In the genomic region with DNA sequence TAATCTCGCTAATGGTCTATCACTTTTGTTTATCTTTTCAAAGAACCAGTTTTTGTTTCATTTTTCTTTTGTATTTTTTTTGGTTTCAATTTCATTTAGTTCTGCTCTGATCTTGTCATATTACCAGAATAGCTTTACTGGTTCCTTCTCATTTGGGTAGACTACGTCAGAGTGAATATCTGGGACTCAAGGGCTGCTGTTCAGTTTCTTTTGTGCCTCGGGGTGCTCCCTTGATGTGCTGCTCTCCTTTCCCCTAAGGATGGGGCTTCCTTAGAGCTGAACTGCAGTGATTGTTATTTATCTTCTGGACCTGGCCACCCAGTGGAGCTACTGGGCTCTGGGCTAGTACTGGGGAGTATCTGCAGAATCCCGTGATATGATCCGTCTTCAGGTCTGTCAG, we compare ENCODE assay signal across 15 cellular contexts. TPM values are rescaled to one million over a fixed set of nuclear protein-coding genes. Genes with fewer than 3 reads are reported as not detected.
DNase-seq lines count a peak whose midpoint lies in the region; ATAC-seq and TF ChIP-seq lines count a peak whose summit lies in the region.
"Had no signal": no experiment of that assay in that cellular context is flagged by ENCODE, and none has a peak within 500 bp of the region (broad histone marks: within the 10 kb centered on the region; RNA-seq: fewer than 3 reads in every experiment).

No MANE protein-coding gene starts in this region.

- POLR2A ChIA-PET in GM10248 (lab: Yijun Ruan, JAX) = no interaction called here

- peaks cover 0 to 3% of the 10 kb centered on the region in 2 donors for H3K9me3 ChIP-seq in esophagus (ENCODE audit: control insufficient read depth in 2 of 2, insufficient read depth in 1 of 2, low read depth in 1 of 2, low read length in 1 of 2)
- H3K9me3 ChIP-seq: testis had no signal

- TF ChIP-seq CTCF in GM10248 (IDR thresholded peaks at IDR 0.05; ENCODE audit: control extremely low read depth, extremely low read depth, low read depth, missing control alignments) = no peak

- H3K27ac ChIP-seq in esophagus (ENCODE audit: low read depth in 2 of 2, low read length in 1 of 2) = peak overlapping the region; percentile 91 to 95
- H3K27ac ChIP-seq: testis had no signal

- 81 to 82% methylated on average over 5 of the region's 5 CpGs for WGBS in esophagus, 2 donors

- DNase-seq in GM10248 (ENCODE audit: extremely low spot score) (peak; percentile 39), OCI-M1 (lab: John Stamatoyannopoulos, UW) (peak; percentile 50), H4 (ENCODE audit: low spot score) (no peak), cerebellar nuclear complex (lab: John Stamatoyannopoulos, UW) (no peak), NCI-H2029 (lab: John Stamatoyannopoulos, UW) (no peak)
- DNase-seq: endodermal cell, H7, left cardiac atrium, NCI-H1048, NCI-H510A, testis had no signal

- H3K36me3 ChIP-seq in esophagus (ENCODE audit: control insufficient read depth in 2 of 2, insufficient read depth in 2 of 2, low read length in 1 of 2) = no peaks in the 10 kb centered on the region

- H3K27me3 ChIP-seq in esophagus (ENCODE audit: control insufficient read depth in 1 of 2, insufficient read depth in 2 of 2, low read length in 2 of 2) = no peaks in the 10 kb centered on the region
- H3K27me3 ChIP-seq: testis had no signal

- H3K4me3 ChIP-seq in esophagus (ENCODE audit: low read depth in 1 of 2, low read length in 2 of 2) = no peak overlapping the region
- H3K4me3 ChIP-seq: testis had no signal

- peak; percentile 54 for ATAC-seq in GM19395 (IDR thresholded peaks at IDR 0.05; ENCODE audit: unreplicated experiment)
- no peak for ATAC-seq in GM18519 (IDR thresholded peaks at IDR 0.05; ENCODE audit: low FRiP score, unreplicated experiment)
- ATAC-seq: left cardiac atrium had no signal

- CTCF ChIA-PET in GM10248 (lab: Yijun Ruan, JAX) = interaction anchor here (0.7 to 1.6 kb wide), 10 partner anchors 9 to 293 kb away, joined by 3 to 6 read pairs (median 3); a partner anchor contains a TSS

- H3K4me1 ChIP-seq in esophagus (ENCODE audit: control insufficient read depth in 2 of 2, insufficient read depth in 2 of 2, low read length in 1 of 2) = peaks cover 0 to 3% of the 10 kb centered on the region in 2 donors
- H3K4me1 ChIP-seq: testis had no signal

RNA-seq across cellular contexts. Expression of a gene that starts 29.3 kb away (rescaled TPM):
- polyA plus RNA-seq in esophagus = 1,000 to 10,000 TPM; 1,363 to 2,112 TPM
- total RNA-seq in H4 (2014; rRNA removed; shearing (Covaris generic)) = 0.17 TPM in 1 of 2 replicates, not detected in the other
- total RNA-seq: endodermal cell, H7 had no signal
- polyA plus RNA-seq: neural cell had no signal

RNA-seq across cellular contexts. Expression of a gene that starts 30.3 kb away (rescaled TPM):
- under 1 TPM; 0.18 to 0.51 TPM for polyA plus RNA-seq in esophagus
- not detected in 2 replicates for total RNA-seq in H4 (2014; rRNA removed; shearing (Covaris generic))
- total RNA-seq: endodermal cell, H7, left cardiac atrium had no signal
- polyA plus RNA-seq: neural cell had no signal

RNA-seq across cellular contexts. Expression of a gene that starts 39.1 kb away (rescaled TPM):
- 10 to 100 TPM; 25.9 to 38.4 TPM for polyA plus RNA-seq in esophagus
- not detected in 2 replicates for total RNA-seq in H4 (2014; rRNA removed; shearing (Covaris generic))
- total RNA-seq: endodermal cell, H7, left cardiac atrium, testis had no signal
- polyA plus RNA-seq: neural cell had no signal

RNA-seq across cellular contexts. Expression of a gene that starts 45.4 kb away (rescaled TPM):
- polyA plus RNA-seq in esophagus = 1 to 10 TPM; 1.5 to 8.8 TPM
- total RNA-seq in H4 (2014; rRNA removed; shearing (Covaris generic)) = not detected in 2 replicates
- total RNA-seq: endodermal cell, H7, left cardiac atrium, testis had no signal
- polyA plus RNA-seq: neural cell had no signal

Comparison
In these comparisons a context has a peak if more than half of its experiments do, and no peak if none do; other contexts are left out.
1. DNase-seq: peak in GM10248 (single experiment) and OCI-M1 (single experiment); none in H4 (single experiment), cerebellar nuclear complex (0 of 2) and NCI-H2029 (single experiment).